ENCODE assay signal across 8 cellular contexts in genomic region chr9:33263131-33263935, GRCh38.
DNase-seq lines count a peak whose midpoint lies in the region; ATAC-seq and TF ChIP-seq lines count a peak whose summit lies in the region.

No MANE protein-coding gene starts in this region.

- peaks cover 24% of the 10 kb centered on the region for H3K36me3 ChIP-seq in SU-DHL-6 (ENCODE audit: low read length)
- H3K36me3 ChIP-seq in muscle layer of duodenum (ENCODE audit: control insufficient read depth in 1 of 2, insufficient read depth in 2 of 2, low read length in 2 of 2), result peaks cover 39 to 48% of the 10 kb centered on the region in 2 donors

- H3K27ac ChIP-seq in SU-DHL-6 (ENCODE audit: low read depth, low read length) (peak overlapping the region; percentile 56), muscle layer of duodenum (ENCODE audit: low read length) (peak overlapping the region; percentile 80)

- H3K79me2 ChIP-seq in SU-DHL-6 (ENCODE audit: insufficient read depth, low read length), result peaks cover 29% of the 10 kb centered on the region

- peak overlapping the region; percentile 69 for H3K4me2 ChIP-seq in SU-DHL-6 (ENCODE audit: low read depth, low read length, poor library complexity, severe bottlenecking)

- H2AFZ ChIP-seq in SU-DHL-6 (ENCODE audit: low read depth, low read length, severe bottlenecking), result peak overlapping the region; percentile 81

- DNase-seq in NCI-H2107 treated with DMSO at 0.1 percent for 48 hours (lab: John Stamatoyannopoulos, UW; ENCODE audit: unreplicated experiment) (peak; percentile 9), NCI-H2107 (lab: John Stamatoyannopoulos, UW) (no peak), epithelial cell of esophagus (ENCODE audit: low read depth) (peak; percentile 32), GM10248 (ENCODE audit: extremely low spot score) (no peak)

- H3K9me2 ChIP-seq in SU-DHL-6 (replicated peaks; ENCODE audit: insufficient read depth, low read length), result no peaks in the 10 kb centered on the region

- ATAC-seq in HG03135 (IDR thresholded peaks at IDR 0.05; ENCODE audit: unreplicated experiment), result peak; percentile 5
- ATAC-seq in HG03439 (IDR thresholded peaks at IDR 0.05; ENCODE audit: unreplicated experiment), result no peak

- H3F3A ChIP-seq in SU-DHL-6 (ENCODE audit: insufficient read depth), result peaks cover 11% of the 10 kb centered on the region; the same call in 1 of the 2 replicates

- peaks cover 7 to 24% of the 10 kb centered on the region in 2 donors for H3K4me1 ChIP-seq in muscle layer of duodenum (ENCODE audit: control insufficient read depth in 1 of 2, insufficient read depth in 2 of 2, low read length in 2 of 2)

- CTCF ChIA-PET in GM10248 (lab: Yijun Ruan, JAX), result interaction anchor here (0.9 to 1.4 kb wide), 9 partner anchors 10 to 200 kb away, joined by 3 to 5 read pairs (median 3); no protein-coding TSS in a partner anchor

- peak overlapping the region; percentile 91 for H3K9ac ChIP-seq in SU-DHL-6 (ENCODE audit: low read length)

- TF ChIP-seq CTCF in SU-DHL-6 (IDR thresholded peaks at IDR 0.05; ENCODE audit: insufficient read depth, low read length, poor library complexity, severe bottlenecking), result no peak
- no peak for TF ChIP-seq CTCF in epithelial cell of esophagus (IDR thresholded peaks at IDR 0.05; ENCODE audit: insufficient read depth, low read depth, low read length, missing control alignments)
- TF ChIP-seq CTCF in GM10248 (IDR thresholded peaks at IDR 0.05; ENCODE audit: control extremely low read depth, extremely low read depth, low read depth, missing control alignments), result no peak

- POLR2A ChIA-PET in GM10248 (lab: Yijun Ruan, JAX), result interaction anchor here (0.8 kb wide), 1 partner anchor 27 kb away, joined by 3 read pairs; the partner anchor contains the start of gene NFX1

- no peaks in the 10 kb centered on the region for H4K20me1 ChIP-seq in SU-DHL-6 (ENCODE audit: low read depth, low read length)

- peak overlapping the region; percentile 80 for H3K4me3 ChIP-seq in SU-DHL-6 (ENCODE audit: insufficient read depth, low read length, poor library complexity, severe bottlenecking)
- H3K4me3 ChIP-seq in epithelial cell of esophagus (ENCODE audit: low read length), result peak overlapping the region; percentile 92
- H3K4me3 ChIP-seq in muscle layer of duodenum (ENCODE audit: low read depth in 1 of 2, low read length in 2 of 2), result peak overlapping the region; percentile 93 to 95

- H3K27me3 ChIP-seq in SU-DHL-6 (ENCODE audit: low read length) (no peaks in the 10 kb centered on the region), muscle layer of duodenum (ENCODE audit: low read depth, low read length) (no peaks in the 10 kb centered on the region)

- H3K9me3 ChIP-seq in SU-DHL-6 (ENCODE audit: insufficient read depth, low read length) (no peaks in the 10 kb centered on the region), muscle layer of duodenum (ENCODE audit: control insufficient read depth in 1 of 2, low read length in 2 of 2) (no peaks in the 10 kb centered on the region)

Comparison
In these comparisons a context has a peak if more than half of its experiments do, and no peak if none do; other contexts are left out.
1. DNase-seq: peak in NCI-H2107 treated with DMSO at 0.1 percent for 48 hours (single experiment) and epithelial cell of esophagus (single experiment); none in NCI-H2107 (single experiment) and GM10248 (single experiment).
2. Peak in every context shown above with its lines, with median percentiles within 50 percentile points of each other: H3K4me3 ChIP-seq.